Comparison of ENCODE assay signal across 8 cellular contexts in genomic region chr14:20461230-20462141, GRCh38. TPM values are rescaled to one million over a fixed set of nuclear protein-coding genes. Genes with fewer than 3 reads are reported as not detected.
A peak's percentile ranks its signal among the peaks of the same experiment; 100 is the strongest.
DNase-seq lines count a peak whose midpoint lies in the region; ATAC-seq and TF ChIP-seq lines count a peak whose summit lies in the region.

PIP4P1 (minus strand) TSS chr14:20461434; CDS start chr14:20461325, 109 bp downstream.

- H3K4me1 Mint-ChIP-seq in osteocyte (ENCODE audit: unreplicated experiment), result peaks cover 16% of the 10 kb centered on the region

- H3K4me3 Mint-ChIP-seq in osteocyte (ENCODE audit: unreplicated experiment), result peak within 1 kb of the TSS; percentile 71

- H3K9me3 ChIP-seq in thymus (ENCODE audit: control insufficient read depth), result no peaks in the 10 kb centered on the region

- H3K36me3 ChIP-seq in thymus (ENCODE audit: control insufficient read depth, insufficient read depth), result peaks cover 32% of the 10 kb centered on the region

- H3K4me1 ChIP-seq in thymus (ENCODE audit: control insufficient read depth, insufficient read depth, low read length), result peaks cover 12% of the 10 kb centered on the region

- H3K27ac Mint-ChIP-seq in osteocyte (ENCODE audit: unreplicated experiment), result peak within 1 kb of the TSS; percentile 92

- peaks cover 7% of the 10 kb centered on the region for H3K27me3 Mint-ChIP-seq in osteocyte (ENCODE audit: unreplicated experiment)

- under 1% methylated on average over 67 of the region's 67 CpGs for WGBS in thymus

- DNase-seq in GM12864 (ENCODE audit: low read depth) (peak; percentile 100), NCI-H1417 (lab: John Stamatoyannopoulos, UW) (peak; percentile 99 to 100 (median 100)), SW 1271 (lab: John Stamatoyannopoulos, UW) (peak; percentile 99 to 100), head of caudate nucleus (peak; percentile 97 to 100 (median 99)), osteocyte (ENCODE audit: extremely low spot score, unreplicated experiment) (peak; percentile 99)
- peak; percentile 97 for DNase-seq in activated naive CD8-positive, alpha-beta T cell treated with anti-CD3 and anti-CD28 coated beads, Interleukin-2, amount 50 U/mL, for 16 hours (ENCODE audit: low read depth, low spot score)

- H3K27ac ChIP-seq in thymus (ENCODE audit: low read depth), result peak within 1 kb of the TSS; percentile 97

- no peak for TF ChIP-seq CTCF in GM12864 (IDR thresholded peaks at IDR 0.05; ENCODE audit: low read depth, low read length, missing control alignments)
- no peak for TF ChIP-seq CTCF in osteocyte (IDR thresholded peaks at IDR 0.05)

- H3K36me3 Mint-ChIP-seq in osteocyte (ENCODE audit: unreplicated experiment), result peaks cover 26% of the 10 kb centered on the region

- ATAC-seq in HG02759 (IDR thresholded peaks at IDR 0.05; ENCODE audit: unreplicated experiment), result peak; percentile 95

- intact Hi-C loops in head of caudate nucleus (cut with DNase I), result loop anchor here (2.0 kb wide), 1 partner anchor 119 kb away; the partner anchor contains the start of gene PARP2

- peak within 1 kb of the TSS; percentile 97 for H3K4me3 ChIP-seq in GM12864 (ENCODE audit: low read depth, low read length)
- H3K4me3 ChIP-seq in thymus (ENCODE audit: low read length), result peak within 1 kb of the TSS; percentile 85

- no peaks in the 10 kb centered on the region for H3K27me3 ChIP-seq in thymus (ENCODE audit: control insufficient read depth, insufficient read depth)

- no peaks in the 10 kb centered on the region for H3K9me3 Mint-ChIP-seq in osteocyte (ENCODE audit: unreplicated experiment)

RNA-seq across cellular contexts. Expression of gene PIP4P1, which starts in this region (rescaled TPM):
- 34.9 and 36.8 TPM in 2 replicates for total RNA-seq in osteocyte
- polyA plus RNA-seq in thymus, result 53.2 TPM

Comparison
In these comparisons a context has a peak if more than half of its experiments do, and no peak if none do; other contexts are left out.
1. Peak in every context shown above with its lines: DNase-seq, ATAC-seq, H3K4me3 ChIP-seq and H3K27ac ChIP-seq.